Comparison of ENCODE assay signal across 1 cellular context in genomic region chr1:37478451-37478871, GRCh38.
TF ChIP-seq lines count a peak whose summit lies in the region.

No MANE protein-coding gene starts in this region.

TF ChIP-seq in IMR-90, 13 proteins besides CTCF, POLR2A, EP300 and RAD21:
- TF ChIP-seq MXI1 (IDR thresholded peaks at IDR 0.05; ENCODE audit: borderline replicate concordance, low read depth, low read length) (no peak), MAZ (IDR thresholded peaks at IDR 0.05; ENCODE audit: borderline replicate concordance, low read depth, low read length) (no peak), RCOR1 (IDR thresholded peaks at IDR 0.05; ENCODE audit: insufficient replicate concordance, low read length) (peak; percentile 35)
